ENCODE assay signal across 1 cellular context in the genomic region with DNA sequence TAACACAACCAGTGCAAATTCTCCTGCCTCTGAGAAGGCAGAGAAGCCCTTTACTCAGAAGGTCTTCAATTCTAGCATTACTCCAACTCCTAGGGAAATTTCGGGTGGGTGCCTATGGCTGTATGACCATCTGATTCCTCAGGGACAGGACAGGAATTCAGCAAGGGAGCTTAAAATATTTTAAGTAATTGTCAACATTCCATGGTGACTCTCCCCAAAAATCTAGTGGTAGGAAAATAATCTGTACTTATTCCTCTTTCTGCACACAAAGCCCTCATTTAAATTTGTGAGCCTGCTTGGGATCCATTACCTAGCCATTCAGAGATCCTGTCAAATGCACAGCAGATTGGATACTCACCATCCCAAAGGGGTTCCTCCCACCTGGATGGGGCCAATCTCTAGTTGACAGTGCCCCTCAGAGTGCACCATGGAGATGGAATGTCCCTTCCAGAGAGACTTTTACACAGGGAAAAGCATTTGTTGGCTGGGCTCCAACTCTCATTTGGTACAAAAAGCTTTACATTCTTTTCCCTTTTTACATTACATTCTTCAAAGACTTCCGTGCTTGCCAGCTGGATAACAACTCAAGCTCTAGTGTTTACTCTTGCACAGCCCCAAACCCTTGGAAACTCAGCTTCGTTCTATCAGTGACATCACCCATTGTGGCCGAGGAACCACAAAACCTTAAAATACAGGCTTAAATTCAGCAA.
A peak's percentile ranks its signal among the peaks of the same experiment; 100 is the strongest.
TF ChIP-seq lines count a peak whose summit lies in the region.

No MANE protein-coding gene starts in this region.

TF ChIP-seq in HepG2, 621 proteins besides CTCF, POLR2A, EP300 and RAD21 (continues in another document):
- TF ChIP-seq FOSL1 (CRISPR knock-in tag; IDR thresholded peaks at IDR 0.05; ENCODE audit: borderline replicate concordance), result no peak
- TF ChIP-seq JUNB (CRISPR knock-in tag; IDR thresholded peaks at IDR 0.05; ENCODE audit: borderline replicate concordance), result no peak
- peak; percentile 52 for TF ChIP-seq POLR2G (IDR thresholded peaks at IDR 0.05; ENCODE audit: low read depth, low read length)
- TF ChIP-seq FOXA1 (IDR thresholded peaks at IDR 0.05), result no peak
- TF ChIP-seq FOXA1 (CRISPR knock-in tag; IDR thresholded peaks at IDR 0.05), result peak; percentile 69
- TF ChIP-seq ZNF83 (CRISPR knock-in tag; IDR thresholded peaks at IDR 0.05; ENCODE audit: borderline replicate concordance), result no peak
- no peak for TF ChIP-seq MTA3 (CRISPR knock-in tag; IDR thresholded peaks at IDR 0.05)
- no peak for TF ChIP-seq ZMAT3 (CRISPR knock-in tag; conservative IDR thresholded peaks at IDR 0.05)
- TF ChIP-seq KMT2A (CRISPR knock-in tag; IDR thresholded peaks at IDR 0.05), result no peak
- TF ChIP-seq PHF8 (CRISPR knock-in tag; IDR thresholded peaks at IDR 0.05), result no peak
- 0 out of 2 replicates have a peak, but pooled peaks have one; percentile 25 for TF ChIP-seq ZNF878 (CRISPR knock-in tag; IDR thresholded peaks at IDR 0.05)
- TF ChIP-seq, protein P1, sequence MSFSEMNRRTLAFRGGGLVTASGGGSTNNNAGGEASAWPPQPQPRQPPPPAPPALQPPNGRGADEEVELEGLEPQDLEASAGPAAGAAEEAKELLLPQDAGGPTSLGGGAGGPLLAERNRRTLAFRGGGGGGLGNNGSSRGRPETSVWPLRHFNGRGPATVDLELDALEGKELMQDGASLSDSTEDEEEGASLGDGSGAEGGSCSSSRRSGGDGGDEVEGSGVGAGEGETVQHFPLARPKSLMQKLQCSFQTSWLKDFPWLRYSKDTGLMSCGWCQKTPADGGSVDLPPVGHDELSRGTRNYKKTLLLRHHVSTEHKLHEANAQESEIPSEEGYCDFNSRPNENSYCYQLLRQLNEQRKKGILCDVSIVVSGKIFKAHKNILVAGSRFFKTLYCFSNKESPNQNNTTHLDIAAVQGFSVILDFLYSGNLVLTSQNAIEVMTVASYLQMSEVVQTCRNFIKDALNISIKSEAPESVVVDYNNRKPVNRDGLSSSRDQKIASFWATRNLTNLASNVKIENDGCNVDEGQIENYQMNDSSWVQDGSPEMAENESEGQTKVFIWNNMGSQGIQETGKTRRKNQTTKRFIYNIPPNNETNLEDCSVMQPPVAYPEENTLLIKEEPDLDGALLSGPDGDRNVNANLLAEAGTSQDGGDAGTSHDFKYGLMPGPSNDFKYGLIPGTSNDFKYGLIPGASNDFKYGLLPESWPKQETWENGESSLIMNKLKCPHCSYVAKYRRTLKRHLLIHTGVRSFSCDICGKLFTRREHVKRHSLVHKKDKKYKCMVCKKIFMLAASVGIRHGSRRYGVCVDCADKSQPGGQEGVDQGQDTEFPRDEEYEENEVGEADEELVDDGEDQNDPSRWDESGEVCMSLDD (CRISPR knock-in tag; IDR thresholded peaks at IDR 0.05; ENCODE audit: borderline replicate concordance), result no peak
- 0 out of 2 replicates have a peak, but pooled peaks have one; percentile 21 for TF ChIP-seq KLF6 (CRISPR knock-in tag; IDR thresholded peaks at IDR 0.05)
- TF ChIP-seq, protein P2, sequence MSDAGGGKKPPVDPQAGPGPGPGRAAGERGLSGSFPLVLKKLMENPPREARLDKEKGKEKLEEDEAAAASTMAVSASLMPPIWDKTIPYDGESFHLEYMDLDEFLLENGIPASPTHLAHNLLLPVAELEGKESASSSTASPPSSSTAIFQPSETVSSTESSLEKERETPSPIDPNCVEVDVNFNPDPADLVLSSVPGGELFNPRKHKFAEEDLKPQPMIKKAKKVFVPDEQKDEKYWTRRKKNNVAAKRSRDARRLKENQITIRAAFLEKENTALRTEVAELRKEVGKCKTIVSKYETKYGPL (CRISPR knock-in tag; IDR thresholded peaks at IDR 0.05), result no peak
- TF ChIP-seq ARHGAP35 (CRISPR knock-in tag; IDR thresholded peaks at IDR 0.05; ENCODE audit: borderline replicate concordance), result no peak
- no peak for TF ChIP-seq LCORL (IDR thresholded peaks at IDR 0.05)
- TF ChIP-seq LCORL (CRISPR knock-in tag; IDR thresholded peaks at IDR 0.05), result peak; percentile 51; the same call in 1 of the 2 replicates
- TF ChIP-seq PHF21A (CRISPR knock-in tag; IDR thresholded peaks at IDR 0.05), result peak; percentile 38; the same call in 1 of the 2 replicates
- no peak for TF ChIP-seq ZNF747 (CRISPR knock-in tag; IDR thresholded peaks at IDR 0.05; ENCODE audit: borderline replicate concordance)
- TF ChIP-seq BRCA1 (CRISPR knock-in tag; IDR thresholded peaks at IDR 0.05), result no peak
- TF ChIP-seq, protein P3, sequence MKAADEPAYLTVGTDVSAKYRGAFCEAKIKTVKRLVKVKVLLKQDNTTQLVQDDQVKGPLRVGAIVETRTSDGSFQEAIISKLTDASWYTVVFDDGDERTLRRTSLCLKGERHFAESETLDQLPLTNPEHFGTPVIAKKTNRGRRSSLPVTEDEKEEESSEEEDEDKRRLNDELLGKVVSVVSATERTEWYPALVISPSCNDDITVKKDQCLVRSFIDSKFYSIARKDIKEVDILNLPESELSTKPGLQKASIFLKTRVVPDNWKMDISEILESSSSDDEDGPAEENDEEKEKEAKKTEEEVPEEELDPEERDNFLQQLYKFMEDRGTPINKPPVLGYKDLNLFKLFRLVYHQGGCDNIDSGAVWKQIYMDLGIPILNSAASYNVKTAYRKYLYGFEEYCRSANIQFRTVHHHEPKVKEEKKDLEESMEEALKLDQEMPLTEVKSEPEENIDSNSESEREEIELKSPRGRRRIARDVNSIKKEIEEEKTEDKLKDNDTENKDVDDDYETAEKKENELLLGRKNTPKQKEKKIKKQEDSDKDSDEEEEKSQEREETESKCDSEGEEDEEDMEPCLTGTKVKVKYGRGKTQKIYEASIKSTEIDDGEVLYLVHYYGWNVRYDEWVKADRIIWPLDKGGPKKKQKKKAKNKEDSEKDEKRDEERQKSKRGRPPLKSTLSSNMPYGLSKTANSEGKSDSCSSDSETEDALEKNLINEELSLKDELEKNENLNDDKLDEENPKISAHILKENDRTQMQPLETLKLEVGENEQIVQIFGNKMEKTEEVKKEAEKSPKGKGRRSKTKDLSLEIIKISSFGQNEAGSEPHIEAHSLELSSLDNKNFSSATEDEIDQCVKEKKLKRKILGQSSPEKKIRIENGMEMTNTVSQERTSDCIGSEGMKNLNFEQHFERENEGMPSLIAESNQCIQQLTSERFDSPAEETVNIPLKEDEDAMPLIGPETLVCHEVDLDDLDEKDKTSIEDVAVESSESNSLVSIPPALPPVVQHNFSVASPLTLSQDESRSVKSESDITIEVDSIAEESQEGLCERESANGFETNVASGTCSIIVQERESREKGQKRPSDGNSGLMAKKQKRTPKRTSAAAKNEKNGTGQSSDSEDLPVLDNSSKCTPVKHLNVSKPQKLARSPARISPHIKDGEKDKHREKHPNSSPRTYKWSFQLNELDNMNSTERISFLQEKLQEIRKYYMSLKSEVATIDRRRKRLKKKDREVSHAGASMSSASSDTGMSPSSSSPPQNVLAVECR (CRISPR knock-in tag; IDR thresholded peaks at IDR 0.05; ENCODE audit: borderline replicate concordance), result peak; percentile 14; the same call in 1 of the 2 replicates
- no peak for TF ChIP-seq ZFP90 (CRISPR knock-in tag; IDR thresholded peaks at IDR 0.05; ENCODE audit: borderline replicate concordance)
- TF ChIP-seq SMAD3 (CRISPR knock-in tag; IDR thresholded peaks at IDR 0.05), result no peak
- TF ChIP-seq NFIC (IDR thresholded peaks at IDR 0.05; ENCODE audit: low read length), result no peak
- TF ChIP-seq, protein P4, sequence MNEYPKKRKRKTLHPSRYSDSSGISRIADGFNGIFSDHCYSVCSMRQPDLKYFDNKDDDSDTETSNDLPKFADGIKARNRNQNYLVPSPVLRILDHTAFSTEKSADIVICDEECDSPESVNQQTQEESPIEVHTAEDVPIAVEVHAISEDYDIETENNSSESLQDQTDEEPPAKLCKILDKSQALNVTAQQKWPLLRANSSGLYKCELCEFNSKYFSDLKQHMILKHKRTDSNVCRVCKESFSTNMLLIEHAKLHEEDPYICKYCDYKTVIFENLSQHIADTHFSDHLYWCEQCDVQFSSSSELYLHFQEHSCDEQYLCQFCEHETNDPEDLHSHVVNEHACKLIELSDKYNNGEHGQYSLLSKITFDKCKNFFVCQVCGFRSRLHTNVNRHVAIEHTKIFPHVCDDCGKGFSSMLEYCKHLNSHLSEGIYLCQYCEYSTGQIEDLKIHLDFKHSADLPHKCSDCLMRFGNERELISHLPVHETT (CRISPR knock-in tag; conservative IDR thresholded peaks at IDR 0.05), result no peak
- no peak for TF ChIP-seq ZNF589 (CRISPR knock-in tag; conservative IDR thresholded peaks at IDR 0.05)
- TF ChIP-seq MBD4 (IDR thresholded peaks at IDR 0.05; ENCODE audit: borderline replicate concordance, low read length), result no peak
- no peak for TF ChIP-seq NFKB2 (CRISPR knock-in tag; IDR thresholded peaks at IDR 0.05; ENCODE audit: borderline replicate concordance)
- TF ChIP-seq, protein P5, sequence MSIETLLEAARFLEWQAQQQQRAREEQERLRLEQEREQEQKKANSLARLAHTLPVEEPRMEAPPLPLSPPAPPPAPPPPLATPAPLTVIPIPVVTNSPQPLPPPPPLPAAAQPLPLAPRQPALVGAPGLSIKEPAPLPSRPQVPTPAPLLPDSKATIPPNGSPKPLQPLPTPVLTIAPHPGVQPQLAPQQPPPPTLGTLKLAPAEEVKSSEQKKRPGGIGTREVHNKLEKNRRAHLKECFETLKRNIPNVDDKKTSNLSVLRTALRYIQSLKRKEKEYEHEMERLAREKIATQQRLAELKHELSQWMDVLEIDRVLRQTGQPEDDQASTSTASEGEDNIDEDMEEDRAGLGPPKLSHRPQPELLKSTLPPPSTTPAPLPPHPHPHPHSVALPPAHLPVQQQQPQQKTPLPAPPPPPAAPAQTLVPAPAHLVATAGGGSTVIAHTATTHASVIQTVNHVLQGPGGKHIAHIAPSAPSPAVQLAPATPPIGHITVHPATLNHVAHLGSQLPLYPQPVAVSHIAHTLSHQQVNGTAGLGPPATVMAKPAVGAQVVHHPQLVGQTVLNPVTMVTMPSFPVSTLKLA (IDR thresholded peaks at IDR 0.05), result no peak
- TF ChIP-seq, protein P6, sequence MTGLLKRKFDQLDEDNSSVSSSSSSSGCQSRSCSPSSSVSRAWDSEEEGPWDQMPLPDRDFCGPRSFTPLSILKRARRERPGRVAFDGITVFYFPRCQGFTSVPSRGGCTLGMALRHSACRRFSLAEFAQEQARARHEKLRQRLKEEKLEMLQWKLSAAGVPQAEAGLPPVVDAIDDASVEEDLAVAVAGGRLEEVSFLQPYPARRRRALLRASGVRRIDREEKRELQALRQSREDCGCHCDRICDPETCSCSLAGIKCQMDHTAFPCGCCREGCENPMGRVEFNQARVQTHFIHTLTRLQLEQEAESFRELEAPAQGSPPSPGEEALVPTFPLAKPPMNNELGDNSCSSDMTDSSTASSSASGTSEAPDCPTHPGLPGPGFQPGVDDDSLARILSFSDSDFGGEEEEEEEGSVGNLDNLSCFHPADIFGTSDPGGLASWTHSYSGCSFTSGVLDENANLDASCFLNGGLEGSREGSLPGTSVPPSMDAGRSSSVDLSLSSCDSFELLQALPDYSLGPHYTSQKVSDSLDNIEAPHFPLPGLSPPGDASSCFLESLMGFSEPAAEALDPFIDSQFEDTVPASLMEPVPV (CRISPR knock-in tag; IDR thresholded peaks at IDR 0.05), result no peak
- no peak for TF ChIP-seq THYN1 (CRISPR knock-in tag; IDR thresholded peaks at IDR 0.05; ENCODE audit: borderline replicate concordance, low read depth)
- no peak for TF ChIP-seq KLF9 (CRISPR knock-in tag; IDR thresholded peaks at IDR 0.05; ENCODE audit: low read depth)
- TF ChIP-seq MBNL3 (CRISPR knock-in tag; conservative IDR thresholded peaks at IDR 0.05), result no peak
- TF ChIP-seq, protein P7, sequence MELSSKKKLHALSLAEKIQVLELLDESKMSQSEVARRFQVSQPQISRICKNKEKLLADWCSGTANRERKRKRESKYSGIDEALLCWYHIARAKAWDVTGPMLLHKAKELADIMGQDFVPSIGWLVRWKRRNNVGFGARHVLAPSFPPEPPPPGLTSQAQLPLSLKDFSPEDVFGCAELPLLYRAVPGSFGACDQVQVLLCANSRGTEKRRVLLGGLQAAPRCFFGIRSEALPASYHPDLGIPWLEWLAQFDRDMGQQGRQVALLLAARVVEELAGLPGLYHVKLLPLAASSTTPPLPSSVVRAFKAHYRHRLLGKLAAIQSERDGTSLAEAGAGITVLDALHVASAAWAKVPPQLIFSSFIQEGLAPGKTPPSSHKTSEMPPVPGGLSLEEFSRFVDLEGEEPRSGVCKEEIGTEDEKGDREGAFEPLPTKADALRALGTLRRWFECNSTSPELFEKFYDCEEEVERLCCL (CRISPR knock-in tag; IDR thresholded peaks at IDR 0.05; ENCODE audit: borderline replicate concordance), result no peak
- TF ChIP-seq NONO (IDR thresholded peaks at IDR 0.05), result no peak
- no peak for TF ChIP-seq NONO (CRISPR knock-in tag; conservative IDR thresholded peaks at IDR 0.05)
- TF ChIP-seq, protein P8, sequence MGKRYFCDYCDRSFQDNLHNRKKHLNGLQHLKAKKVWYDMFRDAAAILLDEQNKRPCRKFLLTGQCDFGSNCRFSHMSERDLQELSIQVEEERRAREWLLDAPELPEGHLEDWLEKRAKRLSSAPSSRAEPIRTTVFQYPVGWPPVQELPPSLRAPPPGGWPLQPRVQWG (CRISPR knock-in tag; IDR thresholded peaks at IDR 0.05; ENCODE audit: borderline replicate concordance, low read depth), result no peak
- TF ChIP-seq ZNF652 (CRISPR knock-in tag; IDR thresholded peaks at IDR 0.05; ENCODE audit: borderline replicate concordance, low read depth), result no peak
- TF ChIP-seq, protein P9, sequence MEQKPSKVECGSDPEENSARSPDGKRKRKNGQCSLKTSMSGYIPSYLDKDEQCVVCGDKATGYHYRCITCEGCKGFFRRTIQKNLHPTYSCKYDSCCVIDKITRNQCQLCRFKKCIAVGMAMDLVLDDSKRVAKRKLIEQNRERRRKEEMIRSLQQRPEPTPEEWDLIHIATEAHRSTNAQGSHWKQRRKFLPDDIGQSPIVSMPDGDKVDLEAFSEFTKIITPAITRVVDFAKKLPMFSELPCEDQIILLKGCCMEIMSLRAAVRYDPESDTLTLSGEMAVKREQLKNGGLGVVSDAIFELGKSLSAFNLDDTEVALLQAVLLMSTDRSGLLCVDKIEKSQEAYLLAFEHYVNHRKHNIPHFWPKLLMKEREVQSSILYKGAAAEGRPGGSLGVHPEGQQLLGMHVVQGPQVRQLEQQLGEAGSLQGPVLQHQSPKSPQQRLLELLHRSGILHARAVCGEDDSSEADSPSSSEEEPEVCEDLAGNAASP (CRISPR knock-in tag; IDR thresholded peaks at IDR 0.05; ENCODE audit: borderline replicate concordance), result 0 out of 2 replicates have a peak, but pooled peaks have one; percentile 11
- 0 out of 2 replicates have a peak, but pooled peaks have one; percentile 25 for TF ChIP-seq HDAC1 (CRISPR knock-in tag; IDR thresholded peaks at IDR 0.05)
- TF ChIP-seq ZNF569 (CRISPR knock-in tag; IDR thresholded peaks at IDR 0.05; ENCODE audit: borderline replicate concordance), result no peak
- TF ChIP-seq HMG20A (CRISPR knock-in tag; IDR thresholded peaks at IDR 0.05; ENCODE audit: borderline replicate concordance), result peak; percentile 23; the same call in 1 of the 2 replicates
- no peak for TF ChIP-seq ZNF709 (CRISPR knock-in tag; IDR thresholded peaks at IDR 0.05)
- no peak for TF ChIP-seq CBX2 (IDR thresholded peaks at IDR 0.05; ENCODE audit: low read depth, low read length)
- TF ChIP-seq CBX2 (CRISPR knock-in tag; IDR thresholded peaks at IDR 0.05; ENCODE audit: low read depth), result no peak
